ENCODE assay signal across 9 cellular contexts in the genomic region with DNA sequence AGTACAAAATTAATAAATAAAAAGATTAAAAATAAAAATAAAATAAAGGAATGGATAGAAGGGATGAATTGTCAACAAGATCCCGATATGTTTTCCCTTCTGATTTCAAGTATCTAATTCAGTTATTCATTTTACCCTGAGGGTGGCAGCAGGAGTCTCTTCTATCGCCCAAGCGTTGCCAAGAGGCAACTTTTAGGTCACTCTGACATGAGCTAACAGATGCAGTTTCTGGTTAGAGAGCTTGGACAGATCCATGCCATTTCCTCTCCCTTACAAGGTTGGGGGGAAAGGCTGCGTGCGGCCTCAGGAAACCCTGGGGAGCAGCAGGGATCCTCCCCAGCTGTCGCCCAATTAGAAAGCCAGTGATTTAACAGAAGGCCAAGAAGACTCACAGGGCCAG. TPM values are rescaled to one million over a fixed set of nuclear protein-coding genes. Genes with fewer than 3 reads are reported as not detected.
DNase-seq lines count a peak whose midpoint lies in the region; ATAC-seq lines count a peak whose summit lies in the region.
"Had no signal": no experiment of that assay in that cellular context is flagged by ENCODE, and none has a peak within 500 bp of the region (broad histone marks: within the 10 kb centered on the region; RNA-seq: fewer than 3 reads in every experiment).

No MANE protein-coding gene starts in this region.

- DNase-seq in activated gamma-delta T cell treated with Interleukin-2 at 50 U/mL for 16 hours (peak; percentile 29), activated gamma-delta T cell (lab: John Stamatoyannopoulos, UW) (no peak), NCI-H2171 (lab: John Stamatoyannopoulos, UW) (peak; percentile 53), fibroblast of gingiva (ENCODE audit: low read depth) (peak; percentile 52), GDM1 (lab: John Stamatoyannopoulos, UW) (no peak)
- DNase-seq in activated CD4-positive, alpha-beta T cell treated with anti-CD3 and anti-CD28 coated beads, Interleukin-2, amount 50 U/mL, for 4 hours = peak; percentile 5 to 12
- DNase-seq in naive thymus-derived CD8-positive, alpha-beta T cell = peak in 9 of 10 donors; percentile 2 to 70 (median 30)

- H3K27ac Mint-ChIP-seq in naive thymus-derived CD8-positive, alpha-beta T cell = peak overlapping the region in 3 of 10 donors; percentile 52 to 78 (median 65)
- H3K27ac Mint-ChIP-seq: dendritic cell treated with granulocyte-macrophage colony-stimulating factor and Interleukin-4, amounts not matched to agents 40 ng/mL and 50 ng/mL, for 4 days had no signal

- H3K4me1 Mint-ChIP-seq in naive thymus-derived CD8-positive, alpha-beta T cell = peaks cover 2 to 15% (median 7%) of the 10 kb centered on the region in 4 donors

- no peak overlapping the region for H3K4me3 Mint-ChIP-seq in naive thymus-derived CD8-positive, alpha-beta T cell
- H3K4me3 Mint-ChIP-seq: dendritic cell treated with granulocyte-macrophage colony-stimulating factor and Interleukin-4, amounts not matched to agents 40 ng/mL and 50 ng/mL, for 4 days had no signal

- peak; percentile 67 to 74 for ATAC-seq in naive thymus-derived CD8-positive, alpha-beta T cell
- no peak for ATAC-seq in GM21529 (IDR thresholded peaks at IDR 0.05; ENCODE audit: unreplicated experiment)

- no peaks in the 10 kb centered on the region for H3K9me3 Mint-ChIP-seq in naive thymus-derived CD8-positive, alpha-beta T cell
- H3K9me3 Mint-ChIP-seq: dendritic cell treated with granulocyte-macrophage colony-stimulating factor and Interleukin-4, amounts not matched to agents 40 ng/mL and 50 ng/mL, for 4 days had no signal

- no peaks in the 10 kb centered on the region for H3K36me3 Mint-ChIP-seq in naive thymus-derived CD8-positive, alpha-beta T cell

- POLR2A ChIA-PET in naive thymus-derived CD8-positive, alpha-beta T cell (lab: Charles Lee) = interaction anchor here (0.6 to 1.5 kb wide), 7 partner anchors 35 to 296 kb away, joined by 3 to 4 read pairs (median 3); a partner anchor contains a TSS

- H3K27me3 Mint-ChIP-seq in naive thymus-derived CD8-positive, alpha-beta T cell = no peaks in the 10 kb centered on the region
- H3K27me3 Mint-ChIP-seq: dendritic cell treated with granulocyte-macrophage colony-stimulating factor and Interleukin-4, amounts not matched to agents 40 ng/mL and 50 ng/mL, for 4 days had no signal

RNA-seq across cellular contexts. Expression of a gene that starts 35.3 kb away (rescaled TPM):
- total RNA-seq in naive thymus-derived CD8-positive, alpha-beta T cell = 10 to 100 TPM; 98.4 to 99.7 TPM
- polyA plus RNA-seq in naive thymus-derived CD8-positive, alpha-beta T cell = 10 to 100 TPM; 13.9 to 25.1 (median 19.7) TPM

RNA-seq across cellular contexts. Expression of a gene that starts 48.2 kb away (rescaled TPM):
- total RNA-seq in naive thymus-derived CD8-positive, alpha-beta T cell = 1 to 10 TPM; 9.4 to 9.8 TPM
- 10 to 100 TPM in 2 of 3 donors, 1 to 10 TPM in 1; 9.8 to 13.9 (median 10.2) TPM for polyA plus RNA-seq in naive thymus-derived CD8-positive, alpha-beta T cell

RNA-seq across cellular contexts. Expression of a gene that starts 51.0 kb away (rescaled TPM):
- 10 to 100 TPM; 49.5 to 51.5 TPM for total RNA-seq in naive thymus-derived CD8-positive, alpha-beta T cell
- 10 to 100 TPM; 32.2 to 45.5 (median 40.6) TPM for polyA plus RNA-seq in naive thymus-derived CD8-positive, alpha-beta T cell

Comparison
In these comparisons a context has a peak if more than half of its experiments do, and no peak if none do; other contexts are left out.
1. DNase-seq: peak in activated gamma-delta T cell treated with Interleukin-2 at 50 U/mL for 16 hours (single experiment), NCI-H2171 (single experiment), activated CD4-positive, alpha-beta T cell treated with anti-CD3 and anti-CD28 coated beads, Interleukin-2, amount 50 U/mL, for 4 hours (2 of 2), fibroblast of gingiva (single experiment) and naive thymus-derived CD8-positive, alpha-beta T cell (9 of 10); none in activated gamma-delta T cell (single experiment) and GDM1 (single experiment).